Comparison of ENCODE assay signal across 1 cellular context in genomic region chr14:93533864-93534263, GRCh38.
TF ChIP-seq lines count a peak whose summit lies in the region.

No MANE protein-coding gene starts in this region.

TF ChIP-seq in HepG2, 621 proteins besides CTCF, POLR2A, EP300 and RAD21 (continued from another document):
- TF ChIP-seq ISX (CRISPR knock-in tag; conservative IDR thresholded peaks at IDR 0.05) (no peak), PHF5A (CRISPR knock-in tag; IDR thresholded peaks at IDR 0.05; ENCODE audit: low read depth, unreplicated experiment) (no peak), KDM5B (CRISPR knock-in tag; IDR thresholded peaks at IDR 0.05; ENCODE audit: borderline replicate concordance) (no peak)
